Comparison of ENCODE assay signal across 14 cellular contexts in the genomic region with DNA sequence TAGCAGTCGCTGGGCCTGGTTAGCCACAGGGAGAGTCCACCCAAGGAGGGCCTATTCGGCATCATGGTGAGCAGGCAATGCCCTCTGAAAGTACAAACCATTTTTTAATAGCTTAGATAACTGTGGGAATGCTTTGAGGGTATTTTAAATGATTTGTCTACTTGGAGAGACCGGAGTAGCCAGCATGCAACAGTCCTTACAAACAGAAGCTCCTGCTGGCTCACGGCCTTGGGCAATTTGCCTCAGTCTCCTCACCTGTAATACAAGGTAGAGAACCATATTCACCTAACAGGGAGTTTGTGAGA.
DNase-seq lines count a peak whose midpoint lies in the region; ATAC-seq, FAIRE-seq and TF ChIP-seq lines count a peak whose summit lies in the region.
"Had no signal": no experiment of that assay in that cellular context is flagged by ENCODE, and none has a peak within 500 bp of the region (broad histone marks: within the 10 kb centered on the region; RNA-seq: fewer than 3 reads in every experiment).

No MANE protein-coding gene starts in this region.

- no CpG with 5 or more reads among the region's 4 CpGs for WGBS in H9 (ENCODE audit: extremely low coverage, insufficient read length, low lambda C conversion rate)
- WGBS in K562 (ENCODE audit: insufficient coverage, low coverage, missing lambda C conversion rate), result 21% methylated on average over 4 of the region's 4 CpGs
- 52 to 53% methylated on average over 3 to 4 of the region's 4 CpGs for WGBS in endodermal cell (ENCODE audit: insufficient coverage in 1 of 2, insufficient read length in 1 of 2), 2 experiments

- H3K9me3 ChIP-seq in H9 (ENCODE audit: control insufficient read depth, low read depth, low read length) (no peaks in the 10 kb centered on the region), K562 (replicated peaks; ENCODE audit: control insufficient read depth, insufficient read depth, low read depth, low read length) (no peaks in the 10 kb centered on the region), neural progenitor cell (ENCODE audit: low read depth) (no peaks in the 10 kb centered on the region), endodermal cell (ENCODE audit: control insufficient read depth, low read length) (no peaks in the 10 kb centered on the region)
- H3K9me3 ChIP-seq: BE2C had no signal

- no peak overlapping the region for H3K18ac ChIP-seq in H9 (ENCODE audit: insufficient read length, low read depth, low read length)

- no peak overlapping the region for H4K8ac ChIP-seq in H9 (replicated peaks; ENCODE audit: insufficient read length, low read depth, low read length)

- H3K4me1 Mint-ChIP-seq in CD14-positive monocyte (peaks cover 28% of the 10 kb centered on the region), H9 (peaks cover 28 to 37% of the 10 kb centered on the region in 2 experiments), neural progenitor cell (peaks cover 52% of the 10 kb centered on the region), endodermal cell (peaks cover 15% of the 10 kb centered on the region)

- H3K23ac ChIP-seq in H9 (ENCODE audit: insufficient read length, low read depth, low read length), result no peak overlapping the region

- H2BK120ac ChIP-seq in H9 (ENCODE audit: low read depth, low read length, poor library complexity, severe bottlenecking), result no peak overlapping the region

- no peaks in the 10 kb centered on the region for H4K20me1 ChIP-seq in H9 (ENCODE audit: control insufficient read depth, insufficient read depth, insufficient read length)
- no peaks in the 10 kb centered on the region for H4K20me1 ChIP-seq in K562 (replicated peaks; ENCODE audit: control insufficient read depth, insufficient read depth, low read length)
- no peaks in the 10 kb centered on the region for H4K20me1 ChIP-seq in neural progenitor cell (ENCODE audit: low read depth)

- H2BK12ac ChIP-seq in H9 (ENCODE audit: insufficient read length, low read depth, low read length), result no peak overlapping the region

- H3K27ac Mint-ChIP-seq in CD14-positive monocyte (no peak overlapping the region), H9 (peak overlapping the region in 2 of 3 experiments; percentile 5 to 13; a peak in 3 of 7 replicates), neural progenitor cell (peak overlapping the region; percentile 61), endodermal cell (no peak overlapping the region)

- H3K36me3 ChIP-seq in K562 (ENCODE audit: control insufficient read depth, insufficient read depth, low read length) (no peaks in the 10 kb centered on the region), neural progenitor cell (no peaks in the 10 kb centered on the region), endodermal cell (ENCODE audit: control insufficient read depth, insufficient read depth, low read length) (no peaks in the 10 kb centered on the region)
- H3K36me3 ChIP-seq: BE2C had no signal

- H3F3A ChIP-seq in neural progenitor cell (ENCODE audit: low read depth), result no peaks in the 10 kb centered on the region

- intact Hi-C loops in CD14-positive monocyte (cut with micrococcal nuclease) (loop anchor here (2.0 to 5.0 kb wide), 2 partner anchors 86 to 89 kb away; no protein-coding TSS in a partner anchor), K562 (cut with micrococcal nuclease) (loop anchor here (1.0 to 2.0 kb wide), 3 partner anchors 44 to 129 kb away; partner anchors contain the start of gene COL23A1)

- H4K5ac ChIP-seq in H9 (ENCODE audit: insufficient read length, low read depth, low read length), result no peak overlapping the region

- FAIRE-seq in K562 (lab: Jason Lieb, UNC), result no peak
- FAIRE-seq: GM18507 had no signal

- TF ChIP-seq CTCF in CD14-positive monocyte (IDR thresholded peaks at IDR 0.05) (peak; percentile 50), H9 (conservative IDR thresholded peaks at IDR 0.05) (no peak; the same call in 2 of the 3 replicates), K562 (IDR thresholded peaks at IDR 0.05 in 2 of 3, conservative IDR thresholded peaks at IDR 0.05 in 1 of 3; ENCODE audit: insufficient read depth in 2 of 3, low read depth in 1 of 3, low read length in 3 of 3) (no peak), neural progenitor cell (IDR thresholded peaks at IDR 0.05) (no peak), endodermal cell (conservative IDR thresholded peaks at IDR 0.05) (no peak)

- no TSS peak for BruUV-seq in K562 (replicated peaks; lab: Mats Ljungman, UMichigan)

- no peaks in the 10 kb centered on the region for H3K36me3 Mint-ChIP-seq in CD14-positive monocyte
- H3K36me3 Mint-ChIP-seq in H9 (ENCODE audit: insufficient read depth in 1 of 3, low read depth in 3 of 3), result no peaks in the 10 kb centered on the region
- no peaks in the 10 kb centered on the region for H3K36me3 Mint-ChIP-seq in neural progenitor cell
- no peaks in the 10 kb centered on the region for H3K36me3 Mint-ChIP-seq in endodermal cell (ENCODE audit: low read depth)

- H3K9me1 ChIP-seq in K562 (ENCODE audit: control insufficient read depth, insufficient read depth, low read length), result no peaks in the 10 kb centered on the region

- H3K4me3 Mint-ChIP-seq in CD14-positive monocyte (no peak overlapping the region), H9 (no peak overlapping the region; a peak in 1 of 5 replicates), neural progenitor cell (no peak overlapping the region), endodermal cell (no peak overlapping the region)

- H3K9ac ChIP-seq in H9 (ENCODE audit: extremely low read depth, insufficient read length, low read length) (no peak overlapping the region), K562 (ENCODE audit: insufficient read depth in 1 of 2, low read depth in 2 of 2, low read length in 2 of 2) (no peak overlapping the region), neural progenitor cell (no peak overlapping the region), endodermal cell (ENCODE audit: extremely low read depth, low read length, poor library complexity, severe bottlenecking) (no peak overlapping the region)

- no peak overlapping the region for H2AK5ac ChIP-seq in H9 (ENCODE audit: insufficient read length, low read length)

- H3T11ph ChIP-seq in H9 (ENCODE audit: low read length), result no peak overlapping the region

- H3K4me2 ChIP-seq in H9 (ENCODE audit: insufficient read depth, insufficient read length, low read length) (no peak overlapping the region), K562 (ENCODE audit: insufficient read depth, low read length) (no peak overlapping the region; the same call in 1 of the 2 replicates), neural progenitor cell (no peak overlapping the region)

- no peak for TF ChIP-seq EP300 in K562 (IDR thresholded peaks at IDR 0.05; ENCODE audit: low read length)

- H3K56ac ChIP-seq in H9 (ENCODE audit: insufficient read length, low read depth, low read length), result no peak overlapping the region

- H3K4me3 ChIP-seq in K562 (no peak overlapping the region), neural progenitor cell (no peak overlapping the region), endodermal cell (ENCODE audit: low read length) (no peak overlapping the region)

- no peak overlapping the region for H3K4ac ChIP-seq in H9 (ENCODE audit: low read depth, low read length)

- CTCF ChIA-PET in K562 (lab: Yijun Ruan, JAX; ENCODE audit: low intra/inter-chr PET ratio), result interaction anchor here (0.5 kb wide), 1 partner anchor 370 kb away, joined by 4 read pairs; no protein-coding TSS in a partner anchor

- in situ Hi-C loops in K562 (cut with MboI), result no loop called here

- peaks cover 0 to 1% (median 0%) of the 10 kb centered on the region in 3 donors for H3K27me3 Mint-ChIP-seq in CD14-positive monocyte (ENCODE audit: low read depth in 3 of 3)
- H3K27me3 Mint-ChIP-seq in H9 (ENCODE audit: low read depth), result peaks cover 3% of the 10 kb centered on the region; the same call in 1 of the 2 replicates
- peaks cover 2% of the 10 kb centered on the region for H3K27me3 Mint-ChIP-seq in neural progenitor cell (ENCODE audit: insufficient read depth, low read depth)
- H3K27me3 Mint-ChIP-seq in endodermal cell (ENCODE audit: insufficient read depth), result no peaks in the 10 kb centered on the region

- no peaks in the 10 kb centered on the region for H3K79me1 ChIP-seq in H9 (ENCODE audit: insufficient read depth, low read depth, low read length, poor library complexity, severe bottlenecking)

- H2BK5ac ChIP-seq in H9 (ENCODE audit: insufficient read length, low read length), result no peak overlapping the region

- TF ChIP-seq POLR2A in K562 (conservative IDR thresholded peaks at IDR 0.05), result no peak

- H3K4me1 ChIP-seq in H9 (ENCODE audit: insufficient read depth, low read length), result peaks cover 5% of the 10 kb centered on the region; the same call in 1 of the 2 replicates
- peaks cover 0 to 10% of the 10 kb centered on the region in 2 experiments; a peak in 3 of 5 replicates for H3K4me1 ChIP-seq in K562 (replicated peaks in 1 of 2; ENCODE audit: control insufficient read depth in 2 of 2, insufficient read depth in 2 of 2, low read length in 2 of 2)
- peaks cover 7% of the 10 kb centered on the region for H3K4me1 ChIP-seq in neural progenitor cell
- H3K4me1 ChIP-seq in endodermal cell (ENCODE audit: control insufficient read depth, insufficient read depth, low read length), result no peaks in the 10 kb centered on the region
- H3K4me1 ChIP-seq: BE2C had no signal

- H2BK20ac ChIP-seq in H9 (ENCODE audit: low read depth, low read length, poor library complexity, severe bottlenecking), result no peak overlapping the region

- H2AFZ ChIP-seq in H9 (ENCODE audit: low read length) (no peak overlapping the region), K562 (ENCODE audit: low read depth, low read length) (peak overlapping the region; percentile 69; the same call in 1 of the 2 replicates), neural progenitor cell (replicated peaks) (peak overlapping the region; percentile 60)

- H3K14ac ChIP-seq in H9 (ENCODE audit: insufficient read depth, low read length), result no peak overlapping the region

- H3K27me3 ChIP-seq in H9 (ENCODE audit: insufficient read depth, low read length), result no peaks in the 10 kb centered on the region
- H3K27me3 ChIP-seq in K562 (ENCODE audit: control insufficient read depth in 2 of 2, insufficient read depth in 2 of 2, low read length in 2 of 2), result peaks cover 0 to 6% of the 10 kb centered on the region in 2 experiments; a peak in 1 of 5 replicates
- H3K27me3 ChIP-seq in neural progenitor cell, result no peaks in the 10 kb centered on the region
- H3K27me3 ChIP-seq in endodermal cell (ENCODE audit: control insufficient read depth, insufficient read depth, low read length, poor library complexity, severe bottlenecking), result no peaks in the 10 kb centered on the region
- H3K27me3 ChIP-seq: BE2C had no signal

- DNase-seq in CD14-positive monocyte (ENCODE audit: low spot score) (no peak), H9 (no peak), K562 (ENCODE audit: extremely low read depth in 1 of 4, low spot score in 3 of 4) (no peak), neural progenitor cell (ENCODE audit: low spot score) (no peak), CD1c-positive myeloid dendritic cell (ENCODE audit: extremely low spot score) (no peak), NCI-H345 (lab: John Stamatoyannopoulos, UW) (no peak), endodermal cell (no peak)
- DNase-seq: GF-D8, NCI-H1417 treated with DMSO at 0.1 percent for 48 hours, NCI-H2029, NCI-H2171 treated with DMSO at 0.1 percent for 48 hours, NCI-H774 had no signal

- H3K79me2 ChIP-seq in H9 (ENCODE audit: insufficient read depth, low read length), result 0 out of 2 replicates have a peak, but pooled peaks cover 1% of the 10 kb centered on the region
- H3K79me2 ChIP-seq in K562 (ENCODE audit: control insufficient read depth, insufficient read depth, low read length), result no peaks in the 10 kb centered on the region
- no peaks in the 10 kb centered on the region for H3K79me2 ChIP-seq in neural progenitor cell (ENCODE audit: low read depth)

- H3K27ac ChIP-seq in H9 (ENCODE audit: insufficient read length, low read depth, low read length) (no peak overlapping the region), K562 (ENCODE audit: extremely low read depth, low read depth, low read length) (no peak overlapping the region), neural progenitor cell (no peak overlapping the region), endodermal cell (ENCODE audit: low read depth, low read length) (no peak overlapping the region)

- TF ChIP-seq RAD21 in K562 (CRISPR knock-in tag; conservative IDR thresholded peaks at IDR 0.05 in 1 of 2, IDR thresholded peaks at IDR 0.05 in 1 of 2), result no peak

- no peak for ATAC-seq in K562

- no peak overlapping the region for H4K91ac ChIP-seq in H9 (ENCODE audit: insufficient read length, low read depth, low read length)

- POLR2A ChIA-PET in K562 (lab: Yijun Ruan, JAX), result interaction anchor here (1.0 to 3.0 kb wide), 5 partner anchors 9 to 247 kb away, joined by 3 to 21 read pairs (median 4); partner anchors contain the start of gene COL23A1

- H3K23me2 ChIP-seq in H9 (ENCODE audit: insufficient read length, low read depth, low read length, poor library complexity, severe bottlenecking), result no peaks in the 10 kb centered on the region

- H3K9me3 Mint-ChIP-seq in CD14-positive monocyte (no peaks in the 10 kb centered on the region), H9 (no peaks in the 10 kb centered on the region), neural progenitor cell (no peaks in the 10 kb centered on the region), endodermal cell (no peaks in the 10 kb centered on the region)

- no peak overlapping the region for H2BK15ac ChIP-seq in H9 (ENCODE audit: low read depth, low read length)

Comparison
In these comparisons a context has a peak if more than half of its experiments do, and no peak if none do; other contexts are left out.
1. H3K27ac Mint-ChIP-seq: peak in H9 (2 of 3) and neural progenitor cell (single experiment); none in CD14-positive monocyte (0 of 7) and endodermal cell (single experiment).